In the genomic region with DNA sequence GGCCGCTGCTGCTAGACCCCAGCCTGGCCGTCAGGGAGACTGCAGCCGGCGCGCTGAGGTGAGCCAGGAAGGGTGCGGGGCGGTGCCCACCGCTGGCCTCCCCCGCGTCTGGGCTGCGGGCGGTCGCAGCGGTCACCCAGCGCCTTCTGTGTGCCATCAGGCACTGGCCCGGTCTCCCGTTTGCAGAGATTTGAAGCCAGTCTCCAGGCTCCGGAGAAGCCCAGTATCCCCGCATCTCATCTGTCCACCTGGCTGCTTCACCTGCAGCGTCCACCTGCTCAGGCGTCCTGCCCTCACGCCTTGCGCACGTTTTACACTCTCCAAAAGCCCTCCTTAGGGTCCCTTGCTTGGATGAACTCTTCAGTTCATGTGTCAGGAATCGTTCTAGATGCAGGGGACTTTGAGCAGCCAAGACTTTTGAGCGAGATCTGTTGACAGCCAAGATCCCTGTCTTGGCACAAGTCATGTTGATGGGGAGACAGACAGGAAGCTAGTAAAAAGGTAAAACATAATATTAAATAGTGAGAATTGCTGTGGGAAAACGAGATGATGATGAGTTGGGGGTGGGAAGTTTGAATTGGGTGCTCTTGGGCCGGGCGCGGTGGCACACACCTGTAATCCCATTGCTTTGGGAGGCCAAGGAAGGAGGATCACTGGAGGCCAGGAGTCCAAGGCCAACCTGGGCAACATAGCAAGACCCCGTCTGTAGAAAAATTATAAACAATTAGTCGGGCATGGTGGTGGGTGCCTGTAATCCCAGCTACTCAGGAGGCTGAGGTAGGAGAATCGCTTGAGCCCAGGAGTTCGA, we compare ENCODE assay signal across 8 cellular contexts. TPM values are rescaled to one million over a fixed set of nuclear protein-coding genes. Genes with fewer than 3 reads are reported as not detected.
A peak's percentile ranks its signal among the peaks of the same experiment; 100 is the strongest.
DNase-seq lines count a peak whose midpoint lies in the region; ATAC-seq, FAIRE-seq and TF ChIP-seq lines count a peak whose summit lies in the region.

No MANE protein-coding gene starts in this region.

- TF ChIP-seq CTCF in GM12865 (IDR thresholded peaks at IDR 0.05; ENCODE audit: insufficient read depth, low read depth, low read length, missing control alignments) (no peak), Peyer's patch (IDR thresholded peaks at IDR 0.05) (peak in 2 of 6 experiments; percentile 24 to 45), esophagus muscularis mucosa (IDR thresholded peaks at IDR 0.05) (peak in 2 of 3 experiments; percentile 13 to 19), psoas muscle (IDR thresholded peaks at IDR 0.05) (no peak)

- WGBS in esophagus muscularis mucosa = 25% methylated on average over 34 of the region's 34 CpGs
- 24 to 39% (median 24%) methylated on average over 21 to 34 of the region's 34 CpGs for WGBS in psoas muscle, 3 donors

- ATAC-seq in psoas muscle = no peak

- H3K27ac ChIP-seq in Peyer's patch (peak overlapping the region; percentile 88 to 99 (median 96)), esophagus muscularis mucosa (replicated peaks in 1 of 4) (peak overlapping the region; percentile 95 to 99 (median 98)), psoas muscle (peak overlapping the region; percentile 94)

- no peak for TF ChIP-seq EP300 in esophagus muscularis mucosa (IDR thresholded peaks at IDR 0.05)

- H3K4me1 ChIP-seq in Peyer's patch (peaks cover 0 to 18% (median 4%) of the 10 kb centered on the region in 4 donors), esophagus muscularis mucosa (peaks cover 20 to 39% (median 29%) of the 10 kb centered on the region in 4 donors), psoas muscle (peaks cover 22% of the 10 kb centered on the region)

- intact Hi-C loops in esophagus muscularis mucosa (cut with DNase I) (loop anchor here (2.0 to 10.0 kb wide), 4 partner anchors 42 to 298 kb away; a partner anchor contains a TSS), psoas muscle (cut with DNase I) (loop anchor here (2.0 to 5.0 kb wide), 3 partner anchors 42 to 146 kb away; a partner anchor contains a TSS), head of caudate nucleus (cut with DNase I) (loop anchor here (5.0 to 10.0 kb wide), 4 partner anchors 39 to 676 kb away; a partner anchor contains a TSS)

- H3K27me3 ChIP-seq in Peyer's patch (no peaks in the 10 kb centered on the region), esophagus muscularis mucosa (no peaks in the 10 kb centered on the region), psoas muscle (ENCODE audit: insufficient read depth in 3 of 3, low read length in 2 of 3) (no peaks in the 10 kb centered on the region)

- H3K36me3 ChIP-seq in Peyer's patch (peaks cover 0 to 20% (median 0%) of the 10 kb centered on the region in 3 donors), esophagus muscularis mucosa (peaks cover 4 to 26% (median 22%) of the 10 kb centered on the region in 4 donors), psoas muscle (ENCODE audit: insufficient read depth in 1 of 2, low read depth in 1 of 2) (peaks cover 9 to 27% of the 10 kb centered on the region in 2 donors)

- no peak for DNase-seq in GM12865 (ENCODE audit: low read depth)
- no peak for DNase-seq in Peyer's patch
- DNase-seq in esophagus muscularis mucosa (ENCODE audit: extremely low spot score) = no peak
- DNase-seq in psoas muscle = no peak
- no peak for DNase-seq in iPS-NIHi7 (ENCODE audit: extremely low spot score)
- no peak for DNase-seq in H54 (ENCODE audit: insufficient read length, low spot score)
- no peak for DNase-seq in GDM1 (lab: John Stamatoyannopoulos, UW)
- no peak for DNase-seq in head of caudate nucleus

- no peaks in the 10 kb centered on the region for H3K9me3 ChIP-seq in Peyer's patch
- no peaks in the 10 kb centered on the region for H3K9me3 ChIP-seq in esophagus muscularis mucosa
- no peaks in the 10 kb centered on the region for H3K9me3 ChIP-seq in psoas muscle

- FAIRE-seq in H54 (lab: Jason Lieb, UNC) = no peak

- TF ChIP-seq POLR2A in Peyer's patch (IDR thresholded peaks at IDR 0.05) (no peak), esophagus muscularis mucosa (IDR thresholded peaks at IDR 0.05; ENCODE audit: low read depth) (no peak), H54 (IDR thresholded peaks at IDR 0.05; ENCODE audit: low read depth, low read length) (no peak)

- peak overlapping the region; percentile 92 for H3K4me3 ChIP-seq in GM12865 (ENCODE audit: low read depth, low read length)
- H3K4me3 ChIP-seq in Peyer's patch = peak overlapping the region; percentile 64 to 98 (median 95)
- H3K4me3 ChIP-seq in esophagus muscularis mucosa = peak overlapping the region; percentile 87 to 99 (median 96)
- peak overlapping the region; percentile 91 for H3K4me3 ChIP-seq in psoas muscle

RNA-seq across cellular contexts. Expression of a gene that starts 0.9 kb away (rescaled TPM):
- total RNA-seq in Peyer's patch (10 to 100 TPM; 22.4 to 39.7 (median 29.6) TPM), esophagus muscularis mucosa (10 to 100 TPM in 3 of 4 donors, 1 to 10 TPM in 1; 10.0 to 25.7 (median 12.4) TPM), psoas muscle (10 to 100 TPM in 3 of 4 donors, 1 to 10 TPM in 1; 9.2 to 20.9 (median 13.4) TPM)
- polyA plus RNA-seq in psoas muscle = 10 to 100 TPM in 2 of 3 donors, 1 to 10 TPM in 1; 8.6 to 12.1 (median 10.4) TPM

RNA-seq across cellular contexts. Expression of a gene that starts 41.7 kb away (rescaled TPM):
- total RNA-seq in Peyer's patch = 10 to 100 TPM; 12.4 to 25.6 (median 15.1) TPM
- total RNA-seq in esophagus muscularis mucosa = 10 to 100 TPM; 11.2 to 18.7 (median 14.2) TPM
- 10 to 100 TPM; 10.9 to 15.8 (median 14.8) TPM for total RNA-seq in psoas muscle
- 10 to 100 TPM; 11.6 to 45.5 (median 16.2) TPM for polyA plus RNA-seq in psoas muscle

Comparison
In these comparisons a context has a peak if more than half of its experiments do, and no peak if none do; other contexts are left out.
1. CTCF ChIP-seq: peak in esophagus muscularis mucosa (2 of 3); none in GM12865 (single experiment) and psoas muscle (single experiment).
2. Peak in every context shown above with its lines, with median percentiles within 50 percentile points of each other: H3K4me3 ChIP-seq and H3K27ac ChIP-seq.